In genomic region chr7:27235387-27236052, GRCh38 we compare ENCODE assay signal across 8 cellular contexts. TPM values are rescaled to one million over a fixed set of nuclear protein-coding genes. Genes with fewer than 3 reads are reported as not detected.
DNase-seq lines count a peak whose midpoint lies in the region; ATAC-seq and TF ChIP-seq lines count a peak whose summit lies in the region.

No MANE protein-coding gene starts in this region.

- peak overlapping the region; percentile 6 to 42 for H3K4me3 ChIP-seq in testis

- no peaks in the 10 kb centered on the region for H3K36me3 Mint-ChIP-seq in brain

- no peak overlapping the region for H3K27ac ChIP-seq in testis

- WGBS in testis, 2 donors, result 0 to 2% methylated on average over 5 to 54 of the region's 54 CpGs

- H3K27me3 Mint-ChIP-seq in brain, result peaks cover 92% of the 10 kb centered on the region

- H3K4me1 Mint-ChIP-seq in brain, result peaks cover 13% of the 10 kb centered on the region

- intact Hi-C loops in testis (cut with DNase I; ENCODE audit: low total_unique reads), result loop anchor here (10.0 kb wide), 1 partner anchor 339 kb away; no protein-coding TSS in a partner anchor

- no peak for TF ChIP-seq POLR2A in testis (IDR thresholded peaks at IDR 0.05)
- no peak for TF ChIP-seq POLR2A in GM18505 (IDR thresholded peaks at IDR 0.05; ENCODE audit: borderline replicate concordance, extremely low read depth, insufficient read depth, insufficient read length)

- no peak overlapping the region for H3K27ac Mint-ChIP-seq in brain

- ATAC-seq in GM18505 (IDR thresholded peaks at IDR 0.05; ENCODE audit: unreplicated experiment), result no peak
- no peak for ATAC-seq in GM21423 (IDR thresholded peaks at IDR 0.05; ENCODE audit: unreplicated experiment)

- no peaks in the 10 kb centered on the region for H3K36me3 ChIP-seq in testis (ENCODE audit: low read depth, missing control alignments)

- peak overlapping the region; percentile 71 to 84 (median 79) for H3K4me3 Mint-ChIP-seq in brain

- no peaks in the 10 kb centered on the region for H3K9me3 ChIP-seq in testis

- no peaks in the 10 kb centered on the region for H3K27me3 ChIP-seq in testis

- DNase-seq in NOMO-1 treated with DMSO at 0.1 percent for 48 hours (lab: John Stamatoyannopoulos, UW; ENCODE audit: unreplicated experiment) (peak; percentile 27), NOMO-1 treated with dmso at 0.1 percent for 144 hours (lab: John Stamatoyannopoulos, UW; ENCODE audit: unreplicated experiment) (no peak), NCI-H146 treated with DMSO at 0.1 percent for 48 hours (lab: John Stamatoyannopoulos, UW; ENCODE audit: unreplicated experiment) (peak; percentile 12), kidney tubule cell (ENCODE audit: low spot score) (peak; percentile 48), testis (peak; percentile 67)

- TF ChIP-seq CTCF in brain (conservative IDR thresholded peaks at IDR 0.05) (peak; percentile 65 to 84), testis (IDR thresholded peaks at IDR 0.05) (peak in 2 of 3 experiments; percentile 24 to 28)

- peaks cover 0 to 3% (median 3%) of the 10 kb centered on the region in 5 experiments for H3K9me3 Mint-ChIP-seq in brain

- H3K4me1 ChIP-seq in testis, result peaks cover 5% of the 10 kb centered on the region

RNA-seq across cellular contexts. Expression of gene EVX1, which starts 7.1 kb away (rescaled TPM):
- polyA plus RNA-seq in brain (ENCODE audit: insufficient read depth, low read depth, low replicate concordance) (0.27 TPM), testis (ENCODE audit: insufficient read depth, low read depth, low replicate concordance) (1.4 TPM)
- total RNA-seq in testis, result under 1 TPM; 0.25 to 0.63 TPM

RNA-seq across cellular contexts. Expression of gene HOXA13, which starts 35.6 kb away (rescaled TPM):
- 0.54 TPM for polyA plus RNA-seq in brain (ENCODE audit: insufficient read depth, low read depth, low replicate concordance)
- not detected for total RNA-seq in testis
- polyA plus RNA-seq in testis (ENCODE audit: insufficient read depth, low read depth, low replicate concordance), result 0.30 TPM

RNA-seq across cellular contexts. Expression of gene HOXA11, which starts 50.5 kb away (rescaled TPM):
- 20.1 TPM for polyA plus RNA-seq in brain (ENCODE audit: insufficient read depth, low read depth, low replicate concordance)
- total RNA-seq in testis, result under 1 TPM in 1 of 2 donors, not detected in 1; 0.25 TPM
- 0.96 TPM for polyA plus RNA-seq in testis (ENCODE audit: insufficient read depth, low read depth, low replicate concordance)

Comparison
In these comparisons a context has a peak if more than half of its experiments do, and no peak if none do; other contexts are left out.
1. RNA of gene HOXA11, which starts 50.5 kb away (polyA plus RNA-seq): 20.1 TPM in brain (single experiment); 0.96 TPM in testis (single experiment); every median in the first group is over 10 times any median in the second.